Comparison of ENCODE assay signal across 23 cellular contexts in the genomic region with DNA sequence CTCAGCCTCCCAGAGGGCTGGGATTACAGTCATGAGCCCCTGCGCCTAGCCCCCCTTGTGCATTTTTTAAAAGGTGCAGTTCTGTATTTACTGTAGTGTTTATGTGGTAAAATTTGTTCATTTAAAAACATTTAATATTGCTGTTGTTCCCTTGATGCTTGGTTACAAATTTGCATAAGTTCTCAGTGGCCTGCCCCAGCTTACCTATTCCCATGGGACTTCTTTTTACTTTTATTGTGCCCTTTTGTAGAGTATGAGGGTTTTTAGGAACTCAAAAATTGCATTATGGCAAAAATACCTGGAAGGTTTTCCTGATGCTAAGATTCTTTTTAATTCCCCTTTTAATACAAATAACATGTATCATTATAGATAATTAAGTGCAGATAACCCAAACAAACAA.
DNase-seq lines count a peak whose midpoint lies in the region; ATAC-seq and TF ChIP-seq lines count a peak whose summit lies in the region.
"Had no signal": no experiment of that assay in that cellular context is flagged by ENCODE, and none has a peak within 500 bp of the region (broad histone marks: within the 10 kb centered on the region; RNA-seq: fewer than 3 reads in every experiment).

No MANE protein-coding gene starts in this region.

- peaks cover 16% of the 10 kb centered on the region for H3K36me3 Mint-ChIP-seq in activated naive CD8-positive, alpha-beta T cell
- H3K36me3 Mint-ChIP-seq in activated naive CD8-positive, alpha-beta T cell treated with anti-CD3 and anti-CD28 coated beads, Interleukin-2, amount 50 U/mL, for 24 hours (ENCODE audit: low read depth) = peaks cover 55% of the 10 kb centered on the region
- peaks cover 74% of the 10 kb centered on the region for H3K36me3 Mint-ChIP-seq in activated CD8-positive, alpha-beta T cell treated with anti-CD3 and anti-CD28 coated beads, Interleukin-2, amount 10 ng/mL, durations not matched to agents 7 days and 5 days (ENCODE audit: low read depth)

- H3K4me3 ChIP-seq in RWPE2 (ENCODE audit: severe bottlenecking) = no peak overlapping the region
- H3K4me3 ChIP-seq in thyroid gland (replicated peaks in 1 of 3) = no peak overlapping the region
- H3K4me3 ChIP-seq: K562, lower lobe of right lung, uterus had no signal

- intact Hi-C loops in thyroid gland (cut with DNase I) = no loop called here

- no peaks in the 10 kb centered on the region for H3K27me3 ChIP-seq in RWPE2 (ENCODE audit: insufficient read depth, poor library complexity, severe bottlenecking)
- H3K27me3 ChIP-seq in thyroid gland = no peaks in the 10 kb centered on the region
- H3K27me3 ChIP-seq: brain microvascular endothelial cell, uterus had no signal

- no peak for TF ChIP-seq CTCF in RWPE2 (IDR thresholded peaks at IDR 0.05; ENCODE audit: poor library complexity, severe bottlenecking)
- no peak for TF ChIP-seq CTCF in thyroid gland (IDR thresholded peaks at IDR 0.05)

- CTCF ChIA-PET in activated CD8-positive, alpha-beta T cell treated with anti-CD3 and anti-CD28 coated beads, Interleukin-2, amount 10 ng/mL, durations not matched to agents 7 days and 5 days (lab: Charles Lee) = interaction anchor here (1.6 to 9.6 kb wide), 3 partner anchors 13 to 64 kb away, joined by 4 to 180 read pairs (median 81); no protein-coding TSS in a partner anchor

- peaks cover 95% of the 10 kb centered on the region for H3K4me1 Mint-ChIP-seq in activated naive CD8-positive, alpha-beta T cell (ENCODE audit: low read depth)
- H3K4me1 Mint-ChIP-seq in activated naive CD8-positive, alpha-beta T cell treated with anti-CD3 and anti-CD28 coated beads, Interleukin-2, amount 50 U/mL, for 24 hours = peaks cover 98% of the 10 kb centered on the region
- H3K4me1 Mint-ChIP-seq in activated CD8-positive, alpha-beta T cell treated with anti-CD3 and anti-CD28 coated beads, Interleukin-2, amount 10 ng/mL, durations not matched to agents 7 days and 5 days (ENCODE audit: low read depth) = peaks cover 93% of the 10 kb centered on the region

- H3K9me3 ChIP-seq in RWPE2 (ENCODE audit: severe bottlenecking) = peaks cover 4% of the 10 kb centered on the region
- no peaks in the 10 kb centered on the region for H3K9me3 ChIP-seq in thyroid gland
- H3K9me3 ChIP-seq: uterus had no signal

- no peaks in the 10 kb centered on the region for H3K9me3 Mint-ChIP-seq in activated naive CD8-positive, alpha-beta T cell (ENCODE audit: low read depth)
- peaks cover 7% of the 10 kb centered on the region for H3K9me3 Mint-ChIP-seq in activated naive CD8-positive, alpha-beta T cell treated with anti-CD3 and anti-CD28 coated beads, Interleukin-2, amount 50 U/mL, for 24 hours
- H3K9me3 Mint-ChIP-seq in activated CD8-positive, alpha-beta T cell treated with anti-CD3 and anti-CD28 coated beads, Interleukin-2, amount 10 ng/mL, durations not matched to agents 7 days and 5 days (ENCODE audit: insufficient read depth) = peaks cover 8% of the 10 kb centered on the region

- peak overlapping the region; percentile 20 for H3K4me3 Mint-ChIP-seq in activated naive CD8-positive, alpha-beta T cell
- H3K4me3 Mint-ChIP-seq in activated naive CD8-positive, alpha-beta T cell treated with anti-CD3 and anti-CD28 coated beads, Interleukin-2, amount 50 U/mL, for 24 hours = no peak overlapping the region
- H3K4me3 Mint-ChIP-seq in activated CD8-positive, alpha-beta T cell treated with anti-CD3 and anti-CD28 coated beads, Interleukin-2, amount 10 ng/mL, durations not matched to agents 7 days and 5 days = no peak overlapping the region
- H3K4me3 Mint-ChIP-seq: WTC11 had no signal

- H3K36me3 ChIP-seq in RWPE2 (ENCODE audit: low read depth) (no peaks in the 10 kb centered on the region; the same call in 1 of the 2 replicates), thyroid gland (no peaks in the 10 kb centered on the region)
- H3K36me3 ChIP-seq: brain microvascular endothelial cell, uterus had no signal

- no peak for TF ChIP-seq POLR2A in thyroid gland (IDR thresholded peaks at IDR 0.05)

- H3K4me1 ChIP-seq in RWPE2 (ENCODE audit: insufficient read depth, poor library complexity, severe bottlenecking) = peaks cover 66% of the 10 kb centered on the region
- H3K4me1 ChIP-seq in thyroid gland = peaks cover 80 to 87% of the 10 kb centered on the region in 2 donors

- H3K27ac Mint-ChIP-seq in activated naive CD8-positive, alpha-beta T cell = peak overlapping the region; percentile 48
- H3K27ac Mint-ChIP-seq in activated naive CD8-positive, alpha-beta T cell treated with anti-CD3 and anti-CD28 coated beads, Interleukin-2, amount 50 U/mL, for 24 hours = no peak overlapping the region
- no peak overlapping the region for H3K27ac Mint-ChIP-seq in activated CD8-positive, alpha-beta T cell treated with anti-CD3 and anti-CD28 coated beads, Interleukin-2, amount 10 ng/mL, durations not matched to agents 7 days and 5 days
- H3K27ac Mint-ChIP-seq: WTC11 had no signal

- peak overlapping the region; percentile 98 for H3K27ac ChIP-seq in RWPE2 (ENCODE audit: poor library complexity, severe bottlenecking)
- peak overlapping the region; percentile 91 to 96 (median 95) for H3K27ac ChIP-seq in thyroid gland
- H3K27ac ChIP-seq: brain microvascular endothelial cell, C4-2B, lower lobe of right lung, uterus had no signal

- 96 to 100% methylated on average over 1 of the region's 1 CpG for WGBS in thyroid gland, 2 donors

- POLR2A ChIA-PET in activated CD8-positive, alpha-beta T cell treated with anti-CD3 and anti-CD28 coated beads, Interleukin-2, amount 10 ng/mL, durations not matched to agents 7 days and 5 days (lab: Charles Lee) = no interaction called here

- ATAC-seq in activated naive CD8-positive, alpha-beta T cell treated with anti-CD3 and anti-CD28 coated beads, Interleukin-2, amount 50 U/mL, for 24 hours = no peak
- no peak for ATAC-seq in RWPE2 (ENCODE audit: low read depth)
- no peak for ATAC-seq in HG02588 (IDR thresholded peaks at IDR 0.05; ENCODE audit: unreplicated experiment)
- no peak for ATAC-seq in activated CD8-positive, alpha-beta T cell treated with anti-CD3 and anti-CD28 coated beads, Interleukin-2, amount 10 ng/mL, durations not matched to agents 7 days and 5 days
- ATAC-seq: K562, lower lobe of right lung had no signal

- no peaks in the 10 kb centered on the region for H3K27me3 Mint-ChIP-seq in activated naive CD8-positive, alpha-beta T cell
- H3K27me3 Mint-ChIP-seq in activated naive CD8-positive, alpha-beta T cell treated with anti-CD3 and anti-CD28 coated beads, Interleukin-2, amount 50 U/mL, for 24 hours = peaks cover 3% of the 10 kb centered on the region
- no peaks in the 10 kb centered on the region for H3K27me3 Mint-ChIP-seq in activated CD8-positive, alpha-beta T cell treated with anti-CD3 and anti-CD28 coated beads, Interleukin-2, amount 10 ng/mL, durations not matched to agents 7 days and 5 days (ENCODE audit: low read depth)

- DNase-seq in activated naive CD8-positive, alpha-beta T cell treated with anti-CD3 and anti-CD28 coated beads, Interleukin-2, amount 50 U/mL, for 24 hours = no peak
- DNase-seq in RWPE2 (ENCODE audit: low spot score) = no peak
- peak; percentile 1 for DNase-seq in islet precursor cell
- DNase-seq in thyroid gland = no peak
- DNase-seq in activated CD4-positive, CD25-positive, alpha-beta regulatory T cell treated with anti-CD3 and anti-CD28 coated beads, Interleukin-2, amount 50 U/mL, for 72 hours = no peak
- no peak for DNase-seq in activated CD8-positive, alpha-beta T cell treated with anti-CD3 and anti-CD28 coated beads, Interleukin-2, amount 10 ng/mL, durations not matched to agents 7 days and 5 days
- DNase-seq: activated CD4-positive, alpha-beta T cell treated with anti-CD3 and anti-CD28 coated beads, Interleukin-2, amount 50 U/mL, for 48 hours; brain microvascular endothelial cell; kidney; lower lobe of right lung; NCI-H146; NCI-H2171; NCI-H524 treated with DMSO at 0.1 percent for 48 hours; occipital lobe; RPMI8226; stimulated activated CD4-positive, alpha-beta T cell treated with anti-CD3 and anti-CD28 coated beads, Interleukin-4, amount 100 ng/mL, for 1 hour; T1000; uterus had no signal
